Comparison of ENCODE assay signal across 36 cellular contexts in genomic region chr3:98274914-98275313, GRCh38. TPM values are rescaled to one million over a fixed set of nuclear protein-coding genes. Genes with fewer than 3 reads are reported as not detected.
"Had no signal": no experiment of that assay in that cellular context is flagged by ENCODE, and none has a peak within 500 bp of the region (broad histone marks: within the 10 kb centered on the region; RNA-seq: fewer than 3 reads in every experiment).

No MANE protein-coding gene starts in this region.

- H3K36me3 Mint-ChIP-seq: immature natural killer cell, mesothelial cell of epicardium had no signal

- H3K27ac ChIP-seq: colonic mucosa, epithelial cell of prostate, esophagus squamous epithelium, gastrocnemius medialis, heart right ventricle, left ventricle myocardium inferior, lower lobe of right lung had no signal

- FAIRE-seq: endometrium, kidney had no signal

- H3K4me3 Mint-ChIP-seq: dendritic cell treated with granulocyte-macrophage colony-stimulating factor and Interleukin-4, amounts not matched to agents 40 ng/mL and 50 ng/mL, for 4 days; effector memory CD8-positive, alpha-beta T cell; endodermal cell; immature natural killer cell; mesothelial cell of epicardium; naive B cell had no signal

- H3K27ac Mint-ChIP-seq: dendritic cell treated with granulocyte-macrophage colony-stimulating factor and Interleukin-4, amounts not matched to agents 40 ng/mL and 50 ng/mL, for 4 days; effector memory CD8-positive, alpha-beta T cell; endodermal cell; immature natural killer cell; mesothelial cell of epicardium; naive B cell had no signal

- H3K4me1 Mint-ChIP-seq: endodermal cell, immature natural killer cell, mesothelial cell of epicardium, naive B cell had no signal

- H3K4me3 ChIP-seq: colonic mucosa, esophagus squamous epithelium, gastrocnemius medialis, heart right ventricle, left ventricle myocardium inferior, lower lobe of right lung, mucosa of descending colon had no signal

- H3K27me3 Mint-ChIP-seq: dendritic cell treated with granulocyte-macrophage colony-stimulating factor and Interleukin-4, amounts not matched to agents 40 ng/mL and 50 ng/mL, for 4 days; naive B cell had no signal

- H3K27me3 ChIP-seq: colonic mucosa, esophagus squamous epithelium, gastrocnemius medialis, heart right ventricle had no signal

- H3K36me3 ChIP-seq: colonic mucosa, esophagus squamous epithelium, gastrocnemius medialis, heart right ventricle, left ventricle myocardium inferior, lower lobe of right lung had no signal

- H3K4me1 ChIP-seq: colonic mucosa, esophagus squamous epithelium, gastrocnemius medialis, heart right ventricle, left ventricle myocardium inferior, lower lobe of right lung had no signal

- DNase-seq: colonic mucosa; cortex of kidney; effector CD8-positive, alpha-beta T cell; effector memory CD8-positive, alpha-beta T cell; endodermal cell; erythroblast; esophagus squamous epithelium; foreskin fibroblast; foreskin melanocyte; gastrocnemius medialis; glutamatergic neuron; head of caudate nucleus; heart right ventricle; hippocampal formation; immature natural killer cell; islet precursor cell; kidney glomerular epithelial cell; left colon; left ventricle myocardium inferior; mesenchymal stem cell; mucosa of descending colon; naive B cell had no signal

- ATAC-seq: effector memory CD8-positive, alpha-beta T cell; esophagus mucosa; gastrocnemius medialis; heart right ventricle; left colon; left lobe of liver; lower lobe of right lung; mucosa of descending colon had no signal

- H3K9me3 ChIP-seq: colonic mucosa, gastrocnemius medialis, mucosa of descending colon had no signal

RNA-seq across cellular contexts. Expression of gene OR5H2, which starts 7.4 kb away (rescaled TPM):
- total RNA-seq: colonic mucosa, dermis microvascular lymphatic vessel endothelial cell, endodermal cell, esophagus mucosa, esophagus squamous epithelium, gastrocnemius medialis, glomerular endothelial cell, heart right ventricle, kidney, left colon, left lobe of liver, left ventricle myocardium inferior, lower lobe of right lung, lung microvascular endothelial cell, mesenteric fat pad, mesothelial cell of epicardium, mucosa of descending colon, myocyte had no signal
- polyA plus RNA-seq: heart right ventricle, immature natural killer cell, liver had no signal

RNA-seq across cellular contexts. Expression of gene OR5H6, which starts 10.9 kb away (rescaled TPM):
- total RNA-seq: colonic mucosa, dermis microvascular lymphatic vessel endothelial cell, endodermal cell, esophagus mucosa, esophagus squamous epithelium, gastrocnemius medialis, glomerular endothelial cell, heart right ventricle, kidney, left colon, left lobe of liver, left ventricle myocardium inferior, liver, lower lobe of right lung, lung microvascular endothelial cell, mesenteric fat pad, mesothelial cell of epicardium, mucosa of descending colon, myocyte had no signal
- polyA plus RNA-seq: heart right ventricle, immature natural killer cell, liver had no signal
